In genomic region chr6:105639124-105639523, GRCh38 we compare ENCODE assay signal across 10 cellular contexts.
"Had no signal": no experiment of that assay in that cellular context is flagged by ENCODE, and none has a peak within 500 bp of the region (broad histone marks: within the 10 kb centered on the region; RNA-seq: fewer than 3 reads in every experiment).

No MANE protein-coding gene starts in this region.

- H3K9me3 Mint-ChIP-seq: H9, HFFc6 had no signal

- H3K27ac ChIP-seq: GM23248 had no signal

- H3K27ac Mint-ChIP-seq: H9, HFFc6 had no signal

- H3K4me3 ChIP-seq: GM23248, HAP-1 had no signal

- H3K4me3 Mint-ChIP-seq: H9, HFFc6 had no signal

- H3K9ac ChIP-seq: GM23248 had no signal

- H3K9me3 ChIP-seq: HAP-1 had no signal

- FAIRE-seq: H1, H54 had no signal

- H3K4me1 ChIP-seq: HAP-1 had no signal

- H3K36me3 ChIP-seq: HAP-1 had no signal

- H2AFZ ChIP-seq: GM23248 had no signal

- DNase-seq: GM23248, GOT3, H7, H9, HCEC 1CT, HFFc6 had no signal

- ATAC-seq: HCT116 had no signal
